ENCODE assay signal across 32 cellular contexts in the genomic region with DNA sequence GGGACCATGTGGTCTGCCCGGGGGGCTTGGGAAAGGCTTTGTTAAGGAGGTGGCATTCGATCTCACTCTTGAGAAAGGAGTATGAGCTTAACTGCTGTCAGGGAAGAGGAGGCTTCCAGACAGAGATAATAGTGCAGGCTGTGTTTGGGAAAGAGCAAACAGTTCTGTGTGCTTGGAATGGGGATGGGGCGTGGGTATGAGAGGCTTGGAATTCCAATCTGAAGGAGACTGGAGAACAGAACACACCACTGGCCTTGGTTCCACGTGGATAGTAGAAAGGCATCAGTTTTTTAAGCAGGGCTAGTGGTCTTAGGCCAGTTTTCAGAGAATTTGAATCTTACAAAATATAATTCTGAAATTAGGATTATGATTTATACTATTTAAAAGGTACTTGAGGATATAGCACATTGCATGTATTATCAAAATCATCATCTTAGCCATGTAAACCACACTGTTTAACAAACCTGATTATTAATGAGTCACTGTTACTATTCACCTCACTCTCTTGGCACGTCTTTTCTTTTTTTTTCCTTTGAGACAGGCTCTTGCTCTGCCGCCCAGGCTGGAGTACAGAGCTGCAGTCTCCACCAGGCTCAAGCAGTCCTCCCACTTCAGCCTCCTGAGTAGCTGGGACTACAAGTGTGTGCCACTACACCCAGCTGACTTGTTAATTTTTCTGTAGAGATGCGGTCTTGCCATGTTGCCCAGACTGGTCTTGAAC. TPM values are rescaled to one million over a fixed set of nuclear protein-coding genes. Genes with fewer than 3 reads are reported as not detected.
DNase-seq lines count a peak whose midpoint lies in the region; ATAC-seq and TF ChIP-seq lines count a peak whose summit lies in the region.
"Had no signal": no experiment of that assay in that cellular context is flagged by ENCODE, and none has a peak within 500 bp of the region (broad histone marks: within the 10 kb centered on the region; RNA-seq: fewer than 3 reads in every experiment).

No MANE protein-coding gene starts in this region.

- H3K4me2 ChIP-seq in neural progenitor cell, result no peak overlapping the region
- H3K4me2 ChIP-seq: GM23338, PC-9 had no signal

- no peaks in the 10 kb centered on the region for H3K27me3 Mint-ChIP-seq in neural progenitor cell (ENCODE audit: insufficient read depth, low read depth)
- H3K27me3 Mint-ChIP-seq: activated naive CD8-positive, alpha-beta T cell treated with anti-CD3 and anti-CD28 coated beads, Interleukin-2, amount 50 U/mL, for 24 hours; brain; naive thymus-derived CD8-positive, alpha-beta T cell; stimulated activated memory B cell treated with anti-CD40 and anti-IgM and Interleukin-4, amounts not matched to agents 10 μg/mL and 1 μg/mL and 100 μg/mL, for 72 hours had no signal

- H3K4me3 ChIP-seq in cardiac fibroblast (replicated peaks in 1 of 2; ENCODE audit: low read depth in 2 of 2, low read length in 2 of 2) (no peak overlapping the region), neural progenitor cell (no peak overlapping the region)
- H3K4me3 ChIP-seq: dorsolateral prefrontal cortex, GM23338, K562, PC-9, upper lobe of left lung had no signal

- H3K4me3 Mint-ChIP-seq in stimulated activated effector memory CD8-positive, alpha-beta T cell treated with anti-CD3 and anti-CD28 coated beads, Interleukin-12 subunit alpha, Interleukin-12 subunit beta, amount 100 ng/mL, for 72 hours, result no peak overlapping the region
- H3K4me3 Mint-ChIP-seq in neural progenitor cell, result no peak overlapping the region
- H3K4me3 Mint-ChIP-seq: activated naive CD8-positive, alpha-beta T cell treated with anti-CD3 and anti-CD28 coated beads, Interleukin-2, amount 50 U/mL, for 24 hours; brain; GM23338; naive thymus-derived CD8-positive, alpha-beta T cell; stimulated activated memory B cell treated with anti-CD40 and anti-IgM and Interleukin-4, amounts not matched to agents 10 μg/mL and 1 μg/mL and 100 μg/mL, for 72 hours had no signal

- H3K36me3 ChIP-seq in neural progenitor cell, result no peaks in the 10 kb centered on the region

- H3K4me1 ChIP-seq in neural progenitor cell, result peaks cover 9% of the 10 kb centered on the region
- H3K4me1 ChIP-seq: upper lobe of left lung had no signal

- H3K9me3 ChIP-seq in neural progenitor cell (ENCODE audit: low read depth), result no peaks in the 10 kb centered on the region
- H3K9me3 ChIP-seq: upper lobe of left lung had no signal

- ATAC-seq in stimulated activated effector memory CD8-positive, alpha-beta T cell treated with anti-CD3 and anti-CD28 coated beads, Interleukin-12 subunit alpha, Interleukin-12 subunit beta, amount 100 ng/mL, for 72 hours, result no peak
- ATAC-seq: activated CD4-positive, CD25-positive, alpha-beta regulatory T cell treated with anti-CD3 and anti-CD28 coated beads, Interleukin-2, amount 50 U/mL, for 24 hours; activated naive CD8-positive, alpha-beta T cell treated with anti-CD3 and anti-CD28 coated beads, Interleukin-2, amount 50 U/mL, for 24 hours; GM23338; K562; naive thymus-derived CD8-positive, alpha-beta T cell; stimulated activated memory B cell treated with anti-CD40 and anti-IgM and Interleukin-4, amounts not matched to agents 10 μg/mL and 1 μg/mL and 100 μg/mL, for 72 hours had no signal

- no peaks in the 10 kb centered on the region for H4K20me1 ChIP-seq in neural progenitor cell (ENCODE audit: low read depth)

- no peak overlapping the region for H3K27ac ChIP-seq in neural progenitor cell
- H3K27ac ChIP-seq: dorsolateral prefrontal cortex, PC-9, upper lobe of left lung had no signal

- H3K36me3 Mint-ChIP-seq in stimulated activated effector memory CD8-positive, alpha-beta T cell treated with anti-CD3 and anti-CD28 coated beads, Interleukin-12 subunit alpha, Interleukin-12 subunit beta, amount 100 ng/mL, for 72 hours, result peaks cover 91% of the 10 kb centered on the region
- H3K36me3 Mint-ChIP-seq in neural progenitor cell, result peaks cover 43% of the 10 kb centered on the region

- TF ChIP-seq CTCF in cardiac fibroblast (IDR thresholded peaks at IDR 0.05; ENCODE audit: low read depth, low read length) (no peak), neural progenitor cell (IDR thresholded peaks at IDR 0.05) (no peak)

- no peaks in the 10 kb centered on the region for H3K9me3 Mint-ChIP-seq in stimulated activated effector memory CD8-positive, alpha-beta T cell treated with anti-CD3 and anti-CD28 coated beads, Interleukin-12 subunit alpha, Interleukin-12 subunit beta, amount 100 ng/mL, for 72 hours
- no peaks in the 10 kb centered on the region for H3K9me3 Mint-ChIP-seq in neural progenitor cell
- H3K9me3 Mint-ChIP-seq: activated naive CD8-positive, alpha-beta T cell treated with anti-CD3 and anti-CD28 coated beads, Interleukin-2, amount 50 U/mL, for 24 hours; brain; GM23338 had no signal

- no peaks in the 10 kb centered on the region for H3K79me2 ChIP-seq in neural progenitor cell (ENCODE audit: low read depth)

- peak; percentile 54 for DNase-seq in NCI-H226
- DNase-seq in cardiac fibroblast (ENCODE audit: low read depth in 2 of 2), result peak; percentile 26 to 35
- peak; percentile 60 for DNase-seq in iris pigment epithelial cell (ENCODE audit: low read depth)
- DNase-seq in stimulated activated effector memory CD8-positive, alpha-beta T cell treated with anti-CD3 and anti-CD28 coated beads, Interleukin-12 subunit alpha, Interleukin-12 subunit beta, amount 100 ng/mL, for 72 hours (ENCODE audit: low spot score in 2 of 2), result no peak
- DNase-seq in NCI-H82 (lab: John Stamatoyannopoulos, UW), result no peak
- DNase-seq in neural progenitor cell (ENCODE audit: low spot score), result no peak
- no peak for DNase-seq in NCI-H345 treated with DMSO at 0.1 percent for 48 hours (lab: John Stamatoyannopoulos, UW; ENCODE audit: unreplicated experiment)
- DNase-seq: activated CD4-positive, alpha-beta T cell treated with anti-CD3 and anti-CD28 coated beads, Interleukin-2, amount 50 U/mL, for 4 hours; activated naive CD8-positive, alpha-beta T cell treated with anti-CD3 and anti-CD28 coated beads, Interleukin-2, amount 50 U/mL, for 24 hours; activated T-cell treated with anti-CD3 and anti-CD28 coated beads, Interleukin-2, amount 50 U/mL, for 48 hours; C1 segment of cervical spinal cord; DMS79; dorsolateral prefrontal cortex; GF-D8; head of caudate nucleus; kidney; naive thymus-derived CD8-positive, alpha-beta T cell; NCI-H1092 treated with DMSO at 0.1 percent for 48 hours; NCI-H187 treated with DMSO at 0.1 percent for 48 hours; NCI-H2171 treated with DMSO at 0.1 percent for 48 hours; NCI-H524 treated with DMSO at 0.1 percent for 48 hours; NK-92 treated with Interleukin-12 subunit alpha and Interleukin-12 subunit beta, amount 100 ng/mL, for 24 hours; PC-9; Right ventricle myocardium superior; T-helper 2 cell; upper lobe of left lung had no signal

- no peak overlapping the region for H2AFZ ChIP-seq in neural progenitor cell (replicated peaks)
- H2AFZ ChIP-seq: GM23338, PC-9 had no signal

- no peaks in the 10 kb centered on the region for H3K27me3 ChIP-seq in neural progenitor cell
- H3K27me3 ChIP-seq: dorsolateral prefrontal cortex, upper lobe of left lung had no signal

- peaks cover 24% of the 10 kb centered on the region for H3K4me1 Mint-ChIP-seq in stimulated activated effector memory CD8-positive, alpha-beta T cell treated with anti-CD3 and anti-CD28 coated beads, Interleukin-12 subunit alpha, Interleukin-12 subunit beta, amount 100 ng/mL, for 72 hours
- peaks cover 3% of the 10 kb centered on the region for H3K4me1 Mint-ChIP-seq in neural progenitor cell
- H3K4me1 Mint-ChIP-seq: brain; stimulated activated memory B cell treated with anti-CD40 and anti-IgM and Interleukin-4, amounts not matched to agents 10 μg/mL and 1 μg/mL and 100 μg/mL, for 72 hours had no signal

- peak overlapping the region; percentile 32 for H3K27ac Mint-ChIP-seq in stimulated activated effector memory CD8-positive, alpha-beta T cell treated with anti-CD3 and anti-CD28 coated beads, Interleukin-12 subunit alpha, Interleukin-12 subunit beta, amount 100 ng/mL, for 72 hours
- no peak overlapping the region for H3K27ac Mint-ChIP-seq in neural progenitor cell
- H3K27ac Mint-ChIP-seq: activated naive CD8-positive, alpha-beta T cell treated with anti-CD3 and anti-CD28 coated beads, Interleukin-2, amount 50 U/mL, for 24 hours; GM23338; stimulated activated memory B cell treated with anti-CD40 and anti-IgM and Interleukin-4, amounts not matched to agents 10 μg/mL and 1 μg/mL and 100 μg/mL, for 72 hours had no signal

- H3K9ac ChIP-seq in neural progenitor cell, result no peak overlapping the region

- peaks cover 1% of the 10 kb centered on the region for H3F3A ChIP-seq in neural progenitor cell (ENCODE audit: low read depth)

RNA-seq across cellular contexts. Expression of gene KCNK13, which starts 38.5 kb away (rescaled TPM):
- not detected in 2 replicates for total RNA-seq in neural progenitor cell (ENCODE audit: low replicate concordance)
- total RNA-seq: naive thymus-derived CD8-positive, alpha-beta T cell; osteocyte; PC-9 had no signal

Comparison
In these comparisons a context has a peak if more than half of its experiments do, and no peak if none do; other contexts are left out.
1. DNase-seq: peak in NCI-H226 (single experiment), cardiac fibroblast (2 of 2) and iris pigment epithelial cell (single experiment); none in stimulated activated effector memory CD8-positive, alpha-beta T cell treated with anti-CD3 and anti-CD28 coated beads, Interleukin-12 subunit alpha, Interleukin-12 subunit beta, amount 100 ng/mL, for 72 hours (0 of 2), NCI-H82 (single experiment), neural progenitor cell (single experiment) and NCI-H345 treated with DMSO at 0.1 percent for 48 hours (single experiment).